8 cellular contexts compared by ENCODE assay signal in the genomic region with DNA sequence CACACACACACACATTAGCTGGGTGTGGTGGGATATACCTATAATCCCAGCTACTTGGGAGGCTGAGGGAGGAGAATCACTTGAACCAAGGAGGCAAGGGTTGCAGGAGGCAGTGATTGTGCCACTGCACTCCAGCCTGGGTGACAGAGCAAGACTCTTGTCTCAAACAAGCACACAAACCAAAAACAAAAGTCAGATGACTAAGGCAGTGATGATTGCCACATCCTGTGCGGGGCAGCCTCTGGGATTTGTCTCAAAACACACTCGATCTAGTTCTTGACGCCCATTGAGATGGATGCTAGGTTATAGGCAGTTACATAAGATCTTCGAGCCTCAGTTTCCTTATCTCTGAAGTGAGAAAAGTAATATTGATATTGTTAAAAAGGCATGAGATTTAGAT. TPM values are rescaled to one million over a fixed set of nuclear protein-coding genes. Genes with fewer than 3 reads are reported as not detected.
A peak's percentile ranks its signal among the peaks of the same experiment; 100 is the strongest.
DNase-seq lines count a peak whose midpoint lies in the region; ATAC-seq and TF ChIP-seq lines count a peak whose summit lies in the region.
"Not testable (repeated sequence)": the region's sequence is repeated elsewhere in the genome, so short reads cannot be mapped to it uniquely, and the experiment has no call there.

No MANE protein-coding gene starts in this region.

- H3K36me3 Mint-ChIP-seq in activated CD4-positive, alpha-beta memory T cell treated with anti-CD3 and anti-CD28 coated beads for 36 hours; memory B cell: not testable (repeated sequence)

- not testable (repeated sequence) for H3K27me3 ChIP-seq in transverse colon

- POLR2A ChIA-PET in activated CD4-positive, alpha-beta memory T cell treated with anti-CD3 and anti-CD28 coated beads for 36 hours (lab: Charles Lee): not testable (repeated sequence)

- not testable (repeated sequence) for H3K4me1 ChIP-seq in transverse colon

- in situ Hi-C loops in transverse colon (cut with MboI; ENCODE audit: low pct_ligation_motif_present in 1 of 4, low pct_unique_long_range_greater_than_20kb in 1 of 4, low sequenced_read_pairs in 3 of 4): not testable (repeated sequence)

- H3K4me3 ChIP-seq in GM12865 (ENCODE audit: low read depth, low read length); transverse colon: not testable (repeated sequence)

- not testable (repeated sequence) for H3K36me3 ChIP-seq in transverse colon

- H3K4me3 Mint-ChIP-seq in activated CD4-positive, alpha-beta memory T cell treated with anti-CD3 and anti-CD28 coated beads for 36 hours; memory B cell: not testable (repeated sequence)

- WGBS in transverse colon (ENCODE audit: low coverage in 1 of 2), 2 donors: 85% methylated on average over 3 of the region's 4 CpGs; no CpG with 5 or more reads in 1 of the 2 donors

- H3K9me3 Mint-ChIP-seq in activated CD4-positive, alpha-beta memory T cell treated with anti-CD3 and anti-CD28 coated beads for 36 hours; memory B cell: not testable (repeated sequence)

- peak; percentile 26 for ATAC-seq in memory B cell (ENCODE audit: low read depth)

- peak; percentile 31 for DNase-seq in GM12865 (ENCODE audit: low read depth)
- peak; percentile 50 for DNase-seq in RPMI7951 (ENCODE audit: low read depth)
- peak; percentile 84 for DNase-seq in activated CD4-positive, alpha-beta memory T cell treated with anti-CD3 and anti-CD28 coated beads for 36 hours
- peak; percentile 83 for DNase-seq in activated effector memory CD4-positive, alpha-beta T cell treated with anti-CD3 and anti-CD28 coated beads, Interleukin-2, amount 50 U/mL, for 16 hours
- DNase-seq in effector CD8-positive, alpha-beta T cell (lab: John Stamatoyannopoulos, UW): peak; percentile 41
- DNase-seq in memory B cell (ENCODE audit: low spot score in 2 of 2): peak in 1 of 2 donors; percentile 11
- peak; percentile 68 for DNase-seq in stimulated activated CD4-positive, alpha-beta T cell treated with anti-CD3 and anti-CD28 coated beads, Interleukin-1b, Interleukin-23, amount 100 ng/mL, for 48 hours
- DNase-seq in transverse colon: peak; percentile 24

- not testable (repeated sequence) for TF ChIP-seq CTCF in GM12865 (IDR thresholded peaks at IDR 0.05; ENCODE audit: insufficient read depth, low read depth, low read length, missing control alignments); transverse colon (IDR thresholded peaks at IDR 0.05)

- not testable (repeated sequence) for H3K27me3 Mint-ChIP-seq in activated CD4-positive, alpha-beta memory T cell treated with anti-CD3 and anti-CD28 coated beads for 36 hours; memory B cell

- not testable (repeated sequence) for H3K27ac Mint-ChIP-seq in activated CD4-positive, alpha-beta memory T cell treated with anti-CD3 and anti-CD28 coated beads for 36 hours; memory B cell

- not testable (repeated sequence) for H3K27ac ChIP-seq in transverse colon

- not testable (repeated sequence) for H3K9me3 ChIP-seq in transverse colon

- TF ChIP-seq POLR2A in transverse colon (IDR thresholded peaks at IDR 0.05): not testable (repeated sequence)

- TF ChIP-seq EP300 in transverse colon (IDR thresholded peaks at IDR 0.05; ENCODE audit: low read depth): not testable (repeated sequence)

- intact Hi-C loops in activated CD4-positive, alpha-beta memory T cell treated with anti-CD3 and anti-CD28 coated beads for 36 hours (cut with micrococcal nuclease); transverse colon (cut with DNase I; ENCODE audit: low total_unique reads): not testable (repeated sequence)

- CTCF ChIA-PET in activated CD4-positive, alpha-beta memory T cell treated with anti-CD3 and anti-CD28 coated beads for 36 hours (lab: Charles Lee): not testable (repeated sequence)

- not testable (repeated sequence) for H3K4me1 Mint-ChIP-seq in activated CD4-positive, alpha-beta memory T cell treated with anti-CD3 and anti-CD28 coated beads for 36 hours (ENCODE audit: low read depth); memory B cell

RNA-seq across cellular contexts. Expression of gene NBPF8, which starts 57.8 kb away (rescaled TPM):
- total RNA-seq in RPMI7951 (2014; rRNA removed; shearing (Covaris generic)): 3.9 and 5.2 TPM in 2 replicates
- total RNA-seq in activated CD4-positive, alpha-beta memory T cell treated with anti-CD3 and anti-CD28 coated beads for 36 hours: 10 to 100 TPM; 26.7 to 31.2 TPM
- total RNA-seq in transverse colon: 10 to 100 TPM in 2 of 4 donors, 1 to 10 TPM in 2; 3.5 to 28.1 (median 14.6) TPM
